8 cellular contexts compared by ENCODE assay signal in genomic region chr21:44801468-44802395, GRCh38.
DNase-seq lines count a peak whose midpoint lies in the region; ATAC-seq lines count a peak whose summit lies in the region.

Gene UBE2G2 (minus strand): TSS chr21:44801820. CDS start chr21:44801748, 72 bp downstream.

- peak; percentile 94 for DNase-seq in COLO668 (lab: John Stamatoyannopoulos, UW; ENCODE audit: unreplicated experiment)
- DNase-seq in HuH-7 (ENCODE audit: low spot score): peak; percentile 88
- DNase-seq in OCI-M2 (lab: John Stamatoyannopoulos, UW; ENCODE audit: unreplicated experiment): peak; percentile 97
- DNase-seq in activated T-cell treated with anti-CD3 and anti-CD28 coated beads for 48 hours (ENCODE audit: low read depth): peak; percentile 90
- DNase-seq in epithelial cell of prostate (ENCODE audit: low read depth, low spot score): no peak
- DNase-seq in stimulated activated CD8-positive, alpha-beta memory T cell treated with anti-CD3 and anti-CD28 coated beads, Interleukin-4, amount 100 ng/mL, for 4 hours (ENCODE audit: low read depth in 2 of 2, low spot score in 1 of 2): peak; percentile 65 to 68

- H3K36me3 ChIP-seq in mucosa of rectum (ENCODE audit: control insufficient read depth in 2 of 2, insufficient read depth in 2 of 2, low read length in 2 of 2): peaks cover 20 to 35% of the 10 kb centered on the region in 2 donors

- peak within 1 kb of the TSS; percentile 68 to 84 for H3K9ac ChIP-seq in mucosa of rectum (ENCODE audit: low read depth in 1 of 2, low read length in 2 of 2)

- H3K4me1 ChIP-seq in mucosa of rectum (ENCODE audit: control insufficient read depth in 2 of 2, insufficient read depth in 2 of 2, low read length in 2 of 2): peaks cover 21 to 23% of the 10 kb centered on the region in 2 donors

- no peaks in the 10 kb centered on the region for H3K27me3 ChIP-seq in mucosa of rectum (ENCODE audit: control insufficient read depth in 2 of 2, insufficient read depth in 2 of 2, low read length in 2 of 2)

- peak; percentile 72 for ATAC-seq in GM21367 (IDR thresholded peaks at IDR 0.05; ENCODE audit: unreplicated experiment)

- peak within 1 kb of the TSS; percentile 32 for H3K27ac ChIP-seq in epithelial cell of prostate
- H3K27ac ChIP-seq in mucosa of rectum (ENCODE audit: low read depth in 2 of 2, low read length in 2 of 2): peak within 1 kb of the TSS; percentile 61 to 75

- H3K9me3 ChIP-seq in mucosa of rectum (ENCODE audit: control insufficient read depth in 2 of 2, low read length in 2 of 2): no peaks in the 10 kb centered on the region

- peak within 1 kb of the TSS; percentile 74 to 85 for H3K4me3 ChIP-seq in mucosa of rectum (ENCODE audit: low read length in 2 of 2)
